24 cellular contexts compared by ENCODE assay signal in the genomic region with DNA sequence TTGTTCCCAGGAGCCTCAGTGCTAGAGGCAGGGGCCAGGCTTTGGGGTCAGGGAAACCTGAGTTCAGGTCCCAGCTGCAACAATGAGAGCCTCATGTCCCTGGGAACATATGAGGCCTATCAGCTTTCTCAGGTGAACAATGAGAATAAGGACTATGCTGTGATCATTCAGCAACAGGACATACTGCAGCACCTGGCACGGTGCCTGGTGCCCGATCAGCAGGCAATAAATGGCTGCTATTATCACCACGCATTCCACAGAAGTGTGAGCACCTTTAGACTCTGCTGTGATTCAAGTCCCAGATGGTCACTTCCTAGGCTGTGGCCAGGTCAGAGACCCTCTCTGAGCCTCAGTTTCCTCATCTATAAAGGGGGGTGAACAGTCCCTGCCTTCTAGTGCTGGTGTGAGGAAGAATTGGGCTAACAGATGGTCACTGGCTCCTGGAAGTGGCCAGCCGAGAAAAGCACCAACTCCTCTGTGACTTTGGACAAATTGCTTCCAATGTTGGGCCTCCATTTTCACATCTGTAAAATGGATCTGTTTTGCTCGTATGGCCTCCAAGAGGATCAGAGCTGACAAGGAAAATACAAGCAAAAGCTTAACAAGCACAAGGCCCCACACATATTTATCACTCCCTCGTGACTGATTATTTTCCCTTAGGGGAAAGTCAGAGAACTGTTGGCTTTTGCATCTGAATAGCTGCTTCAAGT. TPM values are rescaled to one million over a fixed set of nuclear protein-coding genes. Genes with fewer than 3 reads are reported as not detected.
DNase-seq lines count a peak whose midpoint lies in the region; ATAC-seq and TF ChIP-seq lines count a peak whose summit lies in the region.
"Had no signal": no experiment of that assay in that cellular context is flagged by ENCODE, and none has a peak within 500 bp of the region (broad histone marks: within the 10 kb centered on the region; RNA-seq: fewer than 3 reads in every experiment).

No MANE protein-coding gene starts in this region.

- H3K4me1 ChIP-seq in transverse colon: peaks cover 6 to 17% (median 9%) of the 10 kb centered on the region in 4 donors

- H3K4me3 ChIP-seq in transverse colon: no peak overlapping the region
- H3K4me3 ChIP-seq: heart left ventricle, lower lobe of right lung, spleen had no signal

- TF ChIP-seq POLR2A in transverse colon (IDR thresholded peaks at IDR 0.05): no peak

- no peaks in the 10 kb centered on the region for H3K27me3 ChIP-seq in transverse colon
- H3K27me3 ChIP-seq: brain microvascular endothelial cell, spleen had no signal

- TF ChIP-seq EP300 in transverse colon (IDR thresholded peaks at IDR 0.05; ENCODE audit: low read depth): no peak

- ATAC-seq in HG02759 (IDR thresholded peaks at IDR 0.05; ENCODE audit: unreplicated experiment) (no peak), HG03378 (IDR thresholded peaks at IDR 0.05; ENCODE audit: unreplicated experiment) (no peak)
- ATAC-seq: HCT116 had no signal

- intact Hi-C loops in transverse colon (cut with DNase I; ENCODE audit: low total_unique reads): no loop called here

- H3K9me3 ChIP-seq in transverse colon: no peaks in the 10 kb centered on the region
- H3K9me3 ChIP-seq: heart left ventricle, lower lobe of right lung, spleen had no signal

- TF ChIP-seq CTCF in transverse colon (IDR thresholded peaks at IDR 0.05): no peak

- no peaks in the 10 kb centered on the region for H3K36me3 ChIP-seq in transverse colon
- H3K36me3 ChIP-seq: brain microvascular endothelial cell, heart left ventricle, lower lobe of right lung, spleen, WERI-Rb-1 had no signal

- H3K27ac ChIP-seq in transverse colon: peak overlapping the region in 1 of 4 donors; percentile 49
- H3K27ac ChIP-seq: 22Rv1, brain microvascular endothelial cell, heart left ventricle, lower lobe of right lung, spleen, WERI-Rb-1 had no signal

- DNase-seq in DMS 273 (lab: John Stamatoyannopoulos, UW; ENCODE audit: unreplicated experiment): peak; percentile 9
- no peak for DNase-seq in DMS 273 treated with DMSO at 0.1 percent for 48 hours (lab: John Stamatoyannopoulos, UW)
- peak; percentile 20 for DNase-seq in NCI-H748 treated with DMSO at 0.1 percent for 48 hours (lab: John Stamatoyannopoulos, UW)
- peak; percentile 74 for DNase-seq in foreskin melanocyte
- DNase-seq in transverse colon: peak; percentile 55
- DNase-seq in T-helper 2 cell: no peak
- DNase-seq: activated CD4-positive, alpha-beta T cell treated with anti-CD3 and anti-CD28 coated beads, Interleukin-2, amount 50 U/mL, for 4 hours; activated gamma-delta T cell; activated T-cell treated with anti-CD3 and anti-CD28 coated beads for 4 hours; brain microvascular endothelial cell; EL; heart left ventricle; lower lobe of right lung; NCI-H524 treated with DMSO at 0.1 percent for 48 hours; SIG-M5; spleen; stimulated activated CD4-positive, alpha-beta T cell treated with anti-CD3 and anti-CD28 coated beads, Interleukin-4, amount 100 ng/mL, for 24 hours; trophoblast cell; WERI-Rb-1 had no signal

- in situ Hi-C loops in transverse colon (cut with MboI; ENCODE audit: low pct_ligation_motif_present in 1 of 4, low pct_unique_long_range_greater_than_20kb in 1 of 4, low sequenced_read_pairs in 3 of 4): loop anchor here in 2 of 4 donors (25.0 kb wide), 2 partner anchors 111 to 486 kb away; no protein-coding TSS in a partner anchor

- 47 to 54% methylated on average over 3 to 6 of the region's 6 CpGs for WGBS in transverse colon (ENCODE audit: low coverage in 1 of 2), 2 donors

RNA-seq across cellular contexts. Expression of gene SLC5A9, which starts 1.0 kb away (rescaled TPM):
- total RNA-seq in transverse colon: 10 to 100 TPM in 1 of 4 donors, 1 to 10 TPM in 2, not detected in 1; 2.2 to 15.2 (median 3.0) TPM
- total RNA-seq: myocyte had no signal

Comparison
In these comparisons a context has a peak if more than half of its experiments do, and no peak if none do; other contexts are left out.
1. DNase-seq: peak in DMS 273 (single experiment), NCI-H748 treated with DMSO at 0.1 percent for 48 hours (single experiment), foreskin melanocyte (single experiment) and transverse colon (single experiment); none in DMS 273 treated with DMSO at 0.1 percent for 48 hours (single experiment) and T-helper 2 cell (0 of 5).